Comparison of ENCODE assay signal across 10 cellular contexts in genomic region chr1:32372149-32372756, GRCh38. TPM values are rescaled to one million over a fixed set of nuclear protein-coding genes. Genes with fewer than 3 reads are reported as not detected.
A peak's percentile ranks its signal among the peaks of the same experiment; 100 is the strongest.
DNase-seq lines count a peak whose midpoint lies in the region; ATAC-seq and TF ChIP-seq lines count a peak whose summit lies in the region.
"Had no signal": no experiment of that assay in that cellular context is flagged by ENCODE, and none has a peak within 500 bp of the region (broad histone marks: within the 10 kb centered on the region; RNA-seq: fewer than 3 reads in every experiment).

No MANE protein-coding gene starts in this region.

- no peaks in the 10 kb centered on the region for H3K27me3 Mint-ChIP-seq in memory B cell
- H3K27me3 Mint-ChIP-seq in Calu3 (ENCODE audit: unreplicated experiment): no peaks in the 10 kb centered on the region

- intact Hi-C loops in Calu3 (cut with micrococcal nuclease; ENCODE audit: unreplicated experiment): no loop called here

- TF ChIP-seq POLR2A in NB4 (IDR thresholded peaks at IDR 0.05; ENCODE audit: extremely low read depth, insufficient read length): no peak
- no peak for TF ChIP-seq POLR2A in erythroblast (IDR thresholded peaks at IDR 0.05; ENCODE audit: low read length)

- H3K4me1 Mint-ChIP-seq in memory B cell (peaks cover 17% of the 10 kb centered on the region), Calu3 (ENCODE audit: low read depth, unreplicated experiment) (no peaks in the 10 kb centered on the region)

- BruUV-seq in Calu3 (replicated peaks; lab: Mats Ljungman, UMichigan): no TSS peak

- H3K9me3 Mint-ChIP-seq in memory B cell (no peaks in the 10 kb centered on the region), Calu3 (ENCODE audit: low read depth, unreplicated experiment) (no peaks in the 10 kb centered on the region)

- H3K4me3 ChIP-seq in GM12865 (ENCODE audit: low read depth, low read length) (no peak overlapping the region), NB4 (ENCODE audit: low read depth, low read length) (no peak overlapping the region)
- H3K4me3 ChIP-seq: heart left ventricle had no signal

- TF ChIP-seq CTCF in GM12865 (IDR thresholded peaks at IDR 0.05; ENCODE audit: insufficient read depth, low read depth, low read length, missing control alignments) (no peak), NB4 (IDR thresholded peaks at IDR 0.05; ENCODE audit: low read depth, low read length) (peak; percentile 12), Calu3 (IDR thresholded peaks at IDR 0.05; ENCODE audit: unreplicated experiment) (no peak)

- DNase-seq in GM12865 (ENCODE audit: low read depth) (peak; percentile 75), NB4 (ENCODE audit: low read depth) (peak; percentile 86), memory B cell (ENCODE audit: low spot score in 2 of 2) (no peak), Calu3 (no peak), erythroblast (lab: John Stamatoyannopoulos, UW) (no peak), HuH-7 (ENCODE audit: low spot score) (no peak), NCI-H446 (lab: John Stamatoyannopoulos, UW) (no peak)
- peak; percentile 53 for DNase-seq in activated T-cell treated with anti-CD3 and anti-CD28 coated beads, Interleukin-2, amount 50 U/mL, for 1 hour
- DNase-seq: heart left ventricle, NCI-H2171 treated with DMSO at 0.1 percent for 48 hours had no signal

- ATAC-seq in memory B cell (ENCODE audit: low read depth): peak; percentile 87

- peaks cover 27% of the 10 kb centered on the region for H3K36me3 Mint-ChIP-seq in memory B cell
- H3K36me3 Mint-ChIP-seq in Calu3 (ENCODE audit: insufficient read depth, unreplicated experiment): peaks cover 32% of the 10 kb centered on the region

- H3K27ac Mint-ChIP-seq in memory B cell (peak overlapping the region; percentile 8), Calu3 (ENCODE audit: unreplicated experiment) (no peak overlapping the region)

- CTCF ChIA-PET in Calu3 (lab: Charles Lee): interaction anchor here (1.1 kb wide), 1 partner anchor 9 kb away, joined by 3 read pairs; no protein-coding TSS in a partner anchor

- H3K4me3 Mint-ChIP-seq in memory B cell: no peak overlapping the region
- H3K4me3 Mint-ChIP-seq in Calu3 (ENCODE audit: low read depth, unreplicated experiment): no peak overlapping the region

RNA-seq across cellular contexts. Expression of gene TSSK3, which starts 9.9 kb away (rescaled TPM):
- total RNA-seq in Calu3 (2022): 1.8 and 5.1 TPM in 2 replicates

RNA-seq across cellular contexts. Expression of gene FAM229A, which starts 10.0 kb away (rescaled TPM):
- total RNA-seq in Calu3 (2022): 7.3 and 7.5 TPM in 2 replicates

RNA-seq across cellular contexts. Expression of gene BSDC1, which starts 22.0 kb away (rescaled TPM):
- total RNA-seq in Calu3 (2022): 48.5 and 49.4 TPM in 2 replicates

RNA-seq across cellular contexts. Expression of gene MARCKSL1, which starts 36.2 kb away (rescaled TPM):
- total RNA-seq in Calu3 (2022): 169 and 193 TPM in 2 replicates

Comparison
In these comparisons a context has a peak if more than half of its experiments do, and no peak if none do; other contexts are left out.
1. DNase-seq: peak in GM12865 (single experiment), NB4 (single experiment) and activated T-cell treated with anti-CD3 and anti-CD28 coated beads, Interleukin-2, amount 50 U/mL, for 1 hour (single experiment); none in memory B cell (0 of 2), Calu3 (single experiment), erythroblast (0 of 2), HuH-7 (single experiment) and NCI-H446 (0 of 2).